Comparison of ENCODE assay signal across 30 cellular contexts in genomic region chr2:209762564-209762963, GRCh38. TPM values are rescaled to one million over a fixed set of nuclear protein-coding genes. Genes with fewer than 3 reads are reported as not detected.
"Had no signal": no experiment of that assay in that cellular context is flagged by ENCODE, and none has a peak within 500 bp of the region (broad histone marks: within the 10 kb centered on the region; RNA-seq: fewer than 3 reads in every experiment).

No MANE protein-coding gene starts in this region.

- ATAC-seq: left colon; stimulated activated naive B cell treated with anti-CD40 and anti-IgM and Interleukin-4, amounts not matched to agents 10 μg/mL and 1 μg/mL and 100 μg/mL, for 72 hours had no signal

- H3K27ac ChIP-seq: esophagus muscularis mucosa, neutrophil, ovary, sigmoid colon, stomach, thyroid gland, upper lobe of left lung, vagina, VCaP had no signal

- H3K4me1 ChIP-seq: esophagus muscularis mucosa, sigmoid colon, stomach, thyroid gland, upper lobe of left lung, vagina had no signal

- H3K9me3 ChIP-seq: neutrophil, ovary, sigmoid colon, stomach, thyroid gland, upper lobe of left lung, vagina had no signal

- H3K36me3 Mint-ChIP-seq: activated naive CD8-positive, alpha-beta T cell; brain; mesothelial cell of epicardium; naive B cell; stimulated activated naive B cell treated with anti-CD40 and anti-IgM and Interleukin-4, amounts not matched to agents 10 μg/mL and 1 μg/mL and 100 μg/mL, for 72 hours had no signal

- H3K27me3 ChIP-seq: esophagus muscularis mucosa, neutrophil, ovary, sigmoid colon, stomach, thyroid gland, upper lobe of left lung, vagina had no signal

- H3K4me3 Mint-ChIP-seq: activated naive CD8-positive, alpha-beta T cell; brain; dendritic cell treated with granulocyte-macrophage colony-stimulating factor and Interleukin-4, amounts not matched to agents 40 ng/mL and 50 ng/mL, for 4 days; endodermal cell; mesothelial cell of epicardium; naive B cell; nephron progenitor cell; stimulated activated naive B cell treated with anti-CD40 and anti-IgM and Interleukin-4, amounts not matched to agents 10 μg/mL and 1 μg/mL and 100 μg/mL, for 72 hours had no signal

- H3K9me3 Mint-ChIP-seq: dendritic cell treated with granulocyte-macrophage colony-stimulating factor and Interleukin-4, amounts not matched to agents 40 ng/mL and 50 ng/mL, for 4 days; endodermal cell; mesothelial cell of epicardium; nephron progenitor cell had no signal

- H3K36me3 ChIP-seq: esophagus muscularis mucosa, neutrophil, ovary, sigmoid colon, stomach, thyroid gland, upper lobe of left lung, vagina had no signal

- H3K4me3 ChIP-seq: esophagus muscularis mucosa, ovary, sigmoid colon, smooth muscle cell, stomach, thyroid gland, upper lobe of left lung, vagina had no signal

- H3K4me1 Mint-ChIP-seq: endodermal cell; mesothelial cell of epicardium; naive B cell; nephron progenitor cell; stimulated activated naive B cell treated with anti-CD40 and anti-IgM and Interleukin-4, amounts not matched to agents 10 μg/mL and 1 μg/mL and 100 μg/mL, for 72 hours had no signal

- H3K27me3 Mint-ChIP-seq: activated naive CD8-positive, alpha-beta T cell; dendritic cell treated with granulocyte-macrophage colony-stimulating factor and Interleukin-4, amounts not matched to agents 40 ng/mL and 50 ng/mL, for 4 days had no signal

- DNase-seq: activated CD4-positive, alpha-beta T cell treated with anti-CD3 and anti-CD28 coated beads for 4 hours; activated CD4-positive, alpha-beta T cell treated with anti-CD3 and anti-CD28 coated beads, Interleukin-2, amount 50 U/mL, for 4 hours; activated effector memory CD4-positive, alpha-beta T cell treated with Interleukin-2 at 50 U/mL for 16 hours; activated naive CD4-positive, alpha-beta T cell treated with Interleukin-2 at 50 U/mL for 16 hours; activated T-cell treated with anti-CD3 and anti-CD28 coated beads for 4 hours; aorta; endodermal cell; glutamatergic neuron; left colon; naive B cell; nephron progenitor cell; ovary; retina; sigmoid colon; stimulated activated CD4-positive, alpha-beta T cell treated with anti-CD3 and anti-CD28 coated beads, Interleukin-1b, Interleukin-23, amount 100 ng/mL, for 48 hours; stimulated activated naive B cell treated with anti-CD40 and anti-IgM and Interleukin-4, amounts not matched to agents 10 μg/mL and 1 μg/mL and 100 μg/mL, for 72 hours; stomach; thyroid gland; upper lobe of left lung had no signal

- H3K27ac Mint-ChIP-seq: activated naive CD8-positive, alpha-beta T cell; brain; dendritic cell treated with granulocyte-macrophage colony-stimulating factor and Interleukin-4, amounts not matched to agents 40 ng/mL and 50 ng/mL, for 4 days; endodermal cell; mesothelial cell of epicardium; naive B cell; nephron progenitor cell; progenitor cell of endocrine pancreas; stimulated activated naive B cell treated with anti-CD40 and anti-IgM and Interleukin-4, amounts not matched to agents 10 μg/mL and 1 μg/mL and 100 μg/mL, for 72 hours had no signal

RNA-seq across cellular contexts. Expression of gene UNC80, which starts 9.1 kb away (rescaled TPM):
- total RNA-seq: aorta; smooth muscle cell; T-helper 1 cell treated with Interleukin-12 subunit alpha and Interleukin-12 subunit beta and Interleukin-4 antibody, amounts not matched to agents 30 ng/mL and 1 ng/mL, for 36 hours had no signal
- polyA plus RNA-seq: aorta, smooth muscle cell had no signal
